33 cellular contexts compared by ENCODE assay signal in the genomic region with DNA sequence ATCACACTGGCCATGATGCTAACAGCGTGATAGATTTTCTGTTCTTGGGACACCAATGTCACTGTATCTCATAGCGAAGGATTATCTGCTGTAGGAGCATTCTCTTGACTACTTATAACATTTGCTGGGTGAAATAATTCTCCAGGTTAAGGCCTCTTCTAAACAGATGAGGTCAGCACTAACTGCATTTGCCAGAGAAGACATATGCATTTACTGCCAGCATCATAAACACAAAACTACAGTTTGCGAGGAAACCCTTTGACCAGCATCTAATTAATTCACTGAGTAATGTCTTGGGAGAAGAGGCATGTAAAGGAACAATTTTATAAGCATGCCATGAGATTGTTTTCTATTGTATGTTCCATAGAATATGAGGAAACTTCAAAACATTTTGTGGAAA. TPM values are rescaled to one million over a fixed set of nuclear protein-coding genes. Genes with fewer than 3 reads are reported as not detected.
"Had no signal": no experiment of that assay in that cellular context is flagged by ENCODE, and none has a peak within 500 bp of the region (broad histone marks: within the 10 kb centered on the region; RNA-seq: fewer than 3 reads in every experiment).

No MANE protein-coding gene starts in this region.

- H3K4me3 Mint-ChIP-seq: activated CD4-positive, alpha-beta memory T cell treated with anti-CD3 and anti-CD28 coated beads for 36 hours; activated CD4-positive, alpha-beta T cell treated with anti-CD3 and anti-CD28 coated beads for 36 hours; activated CD4-positive, alpha-beta T cell treated with anti-CD3 and anti-CD28 coated beads, Interleukin-2, amount 10 ng/mL, durations not matched to agents 24 days and 14 days; activated CD8-positive, alpha-beta memory T cell treated with anti-CD3 and anti-CD28 coated beads, Interleukin-2, amount 10 ng/mL, durations not matched to agents 7 days and 5 days; activated CD8-positive, alpha-beta T cell treated with anti-CD3 and anti-CD28 coated beads, Interleukin-2, amount 10 ng/mL, durations not matched to agents 7 days and 5 days; activated naive CD8-positive, alpha-beta T cell; activated T-cell treated with anti-CD3 and anti-CD28 coated beads, Interleukin-2, amount 50 U/mL, for 24 hours; activated T-cell treated with anti-CD3 and anti-CD28 coated beads, Interleukin-2, amount 50 U/mL, for 72 hours; central memory CD8-positive, alpha-beta T cell; effector memory CD8-positive, alpha-beta T cell; T-helper 17 cell had no signal

- H3K9me3 ChIP-seq: esophagus muscularis mucosa, gastrocnemius medialis, heart left ventricle had no signal

- FAIRE-seq: astrocyte, bronchial epithelial cell, colon had no signal

- H3K27ac Mint-ChIP-seq: activated CD4-positive, alpha-beta memory T cell treated with anti-CD3 and anti-CD28 coated beads for 36 hours; activated CD4-positive, alpha-beta T cell treated with anti-CD3 and anti-CD28 coated beads for 36 hours; activated CD4-positive, alpha-beta T cell treated with anti-CD3 and anti-CD28 coated beads, Interleukin-2, amount 10 ng/mL, durations not matched to agents 24 days and 14 days; activated CD8-positive, alpha-beta memory T cell treated with anti-CD3 and anti-CD28 coated beads, Interleukin-2, amount 10 ng/mL, durations not matched to agents 7 days and 5 days; activated CD8-positive, alpha-beta T cell treated with anti-CD3 and anti-CD28 coated beads, Interleukin-2, amount 10 ng/mL, durations not matched to agents 7 days and 5 days; activated naive CD8-positive, alpha-beta T cell; activated T-cell treated with anti-CD3 and anti-CD28 coated beads, Interleukin-2, amount 50 U/mL, for 24 hours; activated T-cell treated with anti-CD3 and anti-CD28 coated beads, Interleukin-2, amount 50 U/mL, for 72 hours; effector memory CD8-positive, alpha-beta T cell; T-helper 17 cell had no signal

- H3K27me3 Mint-ChIP-seq: activated CD4-positive, alpha-beta memory T cell treated with anti-CD3 and anti-CD28 coated beads for 36 hours; activated CD4-positive, alpha-beta T cell treated with anti-CD3 and anti-CD28 coated beads for 36 hours; activated CD4-positive, alpha-beta T cell treated with anti-CD3 and anti-CD28 coated beads, Interleukin-2, amount 10 ng/mL, durations not matched to agents 24 days and 14 days; activated CD8-positive, alpha-beta memory T cell treated with anti-CD3 and anti-CD28 coated beads, Interleukin-2, amount 10 ng/mL, durations not matched to agents 7 days and 5 days; activated naive CD8-positive, alpha-beta T cell; activated T-cell treated with anti-CD3 and anti-CD28 coated beads, Interleukin-2, amount 50 U/mL, for 24 hours; central memory CD8-positive, alpha-beta T cell; effector memory CD8-positive, alpha-beta T cell; T-helper 17 cell had no signal

- H3K27me3 ChIP-seq: brain microvascular endothelial cell, esophagus muscularis mucosa, gastrocnemius medialis, heart left ventricle had no signal

- H3K27ac ChIP-seq: brain microvascular endothelial cell, foreskin keratinocyte had no signal

- H3K4me1 ChIP-seq: foreskin keratinocyte had no signal

- DNase-seq: activated CD4-positive, alpha-beta memory T cell treated with anti-CD3 and anti-CD28 coated beads for 36 hours; activated CD4-positive, alpha-beta T cell treated with anti-CD3 and anti-CD28 coated beads for 36 hours; activated CD4-positive, alpha-beta T cell treated with anti-CD3 and anti-CD28 coated beads, Interleukin-2, amount 10 ng/mL, durations not matched to agents 24 days and 14 days; activated CD4-positive, CD25-positive, alpha-beta regulatory T cell; activated CD4-positive, CD25-positive, alpha-beta regulatory T cell treated with anti-CD3 and anti-CD28 coated beads, Interleukin-2, amount 50 U/mL, for 72 hours; activated CD8-positive, alpha-beta memory T cell treated with anti-CD3 and anti-CD28 coated beads, Interleukin-2, amount 10 ng/mL, durations not matched to agents 7 days and 5 days; activated CD8-positive, alpha-beta memory T cell treated with anti-CD3 and anti-CD28 coated beads, Interleukin-2, amount 50 U/mL, for 4 hours; activated CD8-positive, alpha-beta T cell treated with anti-CD3 and anti-CD28 coated beads, Interleukin-2, amount 10 ng/mL, durations not matched to agents 7 days and 5 days; activated gamma-delta T cell treated with Interleukin-2 at 50 U/mL for 16 hours; activated naive CD4-positive, alpha-beta T cell treated with anti-CD3 and anti-CD28 coated beads, Interleukin-2, amount 50 U/mL, for 16 hours; activated naive CD4-positive, alpha-beta T cell treated with Interleukin-2 at 50 U/mL for 16 hours; activated T-cell treated with anti-CD3 and anti-CD28 coated beads, Interleukin-2, amount 50 U/mL, for 24 hours; activated T-cell treated with anti-CD3 and anti-CD28 coated beads, Interleukin-2, amount 50 U/mL, for 72 hours; amniotic stem cell; anterior cingulate cortex; brain microvascular endothelial cell; cortex of kidney; dermis blood vessel endothelial cell; effector CD4-positive, alpha-beta T cell; effector memory CD8-positive, alpha-beta T cell; erythroblast; foreskin keratinocyte; gastrocnemius medialis; glutamatergic neuron; heart left ventricle; T-helper 17 cell had no signal

- ATAC-seq: activated CD4-positive, alpha-beta T cell treated with anti-CD3 and anti-CD28 coated beads for 36 hours; activated CD8-positive, alpha-beta memory T cell treated with anti-CD3 and anti-CD28 coated beads, Interleukin-2, amount 10 ng/mL, durations not matched to agents 7 days and 5 days; activated CD8-positive, alpha-beta T cell treated with anti-CD3 and anti-CD28 coated beads, Interleukin-2, amount 10 ng/mL, durations not matched to agents 7 days and 5 days; activated T-cell treated with anti-CD3 and anti-CD28 coated beads, Interleukin-2, amount 50 U/mL, for 72 hours; effector memory CD8-positive, alpha-beta T cell; foreskin keratinocyte; gastrocnemius medialis; heart left ventricle; T-helper 17 cell had no signal

- H3K36me3 ChIP-seq: brain microvascular endothelial cell, gastrocnemius medialis had no signal

- H3K4me3 ChIP-seq: esophagus muscularis mucosa, gastrocnemius medialis, heart left ventricle had no signal

- H3K9me3 Mint-ChIP-seq: activated CD4-positive, alpha-beta memory T cell treated with anti-CD3 and anti-CD28 coated beads for 36 hours; activated CD4-positive, alpha-beta T cell treated with anti-CD3 and anti-CD28 coated beads, Interleukin-2, amount 10 ng/mL, durations not matched to agents 24 days and 14 days; activated T-cell treated with anti-CD3 and anti-CD28 coated beads, Interleukin-2, amount 50 U/mL, for 24 hours; activated T-cell treated with anti-CD3 and anti-CD28 coated beads, Interleukin-2, amount 50 U/mL, for 72 hours; central memory CD8-positive, alpha-beta T cell; effector memory CD8-positive, alpha-beta T cell had no signal

RNA-seq across cellular contexts. Expression of gene PTTG2, which starts 55.4 kb away (rescaled TPM):
- total RNA-seq: activated CD4-positive, alpha-beta memory T cell treated with anti-CD3 and anti-CD28 coated beads for 36 hours; activated CD4-positive, alpha-beta T cell treated with anti-CD3 and anti-CD28 coated beads for 36 hours; activated T-cell treated with anti-CD3 and anti-CD28 coated beads, Interleukin-2, amount 50 U/mL, for 72 hours; astrocyte; bronchial epithelial cell; foreskin keratinocyte had no signal
- polyA plus RNA-seq: adipose tissue, foreskin keratinocyte had no signal
